In the genomic region with DNA sequence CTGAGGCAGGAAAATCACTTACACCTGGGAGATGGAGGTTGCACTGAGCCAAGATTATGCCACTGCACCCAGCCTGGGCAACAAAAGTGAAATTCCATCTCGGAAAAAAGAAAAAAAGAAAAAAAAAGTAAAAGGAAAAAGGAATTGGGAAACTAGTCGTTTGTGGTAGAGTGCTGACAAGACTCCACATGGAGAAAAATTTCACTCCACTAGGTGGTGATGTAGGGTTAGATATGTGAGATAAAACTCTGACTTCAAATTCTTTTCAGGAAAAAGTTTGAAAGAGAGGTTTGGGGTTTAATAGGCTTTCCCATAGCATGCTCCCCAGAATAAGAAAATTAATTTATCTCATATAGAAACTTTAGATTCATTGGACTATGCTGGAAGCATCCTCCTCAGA, we compare ENCODE assay signal across 13 cellular contexts. TPM values are rescaled to one million over a fixed set of nuclear protein-coding genes. Genes with fewer than 3 reads are reported as not detected.
DNase-seq lines count a peak whose midpoint lies in the region; ATAC-seq, FAIRE-seq and TF ChIP-seq lines count a peak whose summit lies in the region.
"Had no signal": no experiment of that assay in that cellular context is flagged by ENCODE, and none has a peak within 500 bp of the region (broad histone marks: within the 10 kb centered on the region; RNA-seq: fewer than 3 reads in every experiment).

No MANE protein-coding gene starts in this region.

- H3K9ac ChIP-seq in mesendoderm (ENCODE audit: low read length), result no peak overlapping the region

- ATAC-seq in left lobe of liver, result peak; percentile 71
- no peak for ATAC-seq in GM19351 (IDR thresholded peaks at IDR 0.05; ENCODE audit: unreplicated experiment)
- ATAC-seq: esophagus mucosa; stimulated activated effector memory CD8-positive, alpha-beta T cell treated with anti-CD3 and anti-CD28 coated beads, Interleukin-12 subunit alpha, Interleukin-12 subunit beta, amount 100 ng/mL, for 72 hours had no signal

- H3K4ac ChIP-seq in mesendoderm (ENCODE audit: low read depth, low read length), result no peak overlapping the region

- H2BK5ac ChIP-seq in mesendoderm (ENCODE audit: low read length), result no peak overlapping the region

- CTCF ChIA-PET in BJ (lab: Yijun Ruan, JAX), result interaction anchor here (0.6 kb wide), 1 partner anchor 17 kb away, joined by 3 read pairs; no protein-coding TSS in a partner anchor

- no peak overlapping the region for H3K4me2 ChIP-seq in mesendoderm (ENCODE audit: low read length)

- no peak overlapping the region for H3K23ac ChIP-seq in mesendoderm (ENCODE audit: low read length)

- H3K4me1 ChIP-seq in mesendoderm (ENCODE audit: control insufficient read depth, low read depth, low read length), result no peaks in the 10 kb centered on the region
- H3K4me1 ChIP-seq: Caco-2 had no signal

- TF ChIP-seq CTCF in BJ (IDR thresholded peaks at IDR 0.05; ENCODE audit: insufficient read depth, low read depth, low read length) (peak; percentile 42; the same call in 1 of the 2 replicates), cardiac fibroblast (IDR thresholded peaks at IDR 0.05; ENCODE audit: low read depth, low read length) (peak; percentile 34)

- WGBS in mesendoderm (ENCODE audit: extremely low coverage, insufficient coverage, low lambda C conversion rate), result no CpG with 5 or more reads among the region's 2 CpGs

- no peak overlapping the region for H3K18ac ChIP-seq in mesendoderm (ENCODE audit: low read length)

- no peak overlapping the region for H4K5ac ChIP-seq in mesendoderm (ENCODE audit: low read length)

- H3K36me3 ChIP-seq in BJ (ENCODE audit: control insufficient read depth, insufficient read depth, low read length), result no peaks in the 10 kb centered on the region
- no peaks in the 10 kb centered on the region for H3K36me3 ChIP-seq in mesendoderm (ENCODE audit: control insufficient read depth, insufficient read depth, low read length)

- no peak overlapping the region for H4K8ac ChIP-seq in mesendoderm (ENCODE audit: low read depth, low read length)

- H3K56ac ChIP-seq in mesendoderm (ENCODE audit: low read length), result no peak overlapping the region

- H3K4me3 ChIP-seq in BJ (ENCODE audit: low read depth, low read length), result no peak overlapping the region
- no peak overlapping the region for H3K4me3 ChIP-seq in cardiac fibroblast (replicated peaks in 1 of 2; ENCODE audit: low read depth in 2 of 2, low read length in 2 of 2)
- no peak overlapping the region for H3K4me3 ChIP-seq in mesendoderm (ENCODE audit: low read length)
- H3K4me3 ChIP-seq: SK-N-MC had no signal

- H2AK5ac ChIP-seq in mesendoderm (ENCODE audit: low read length), result no peak overlapping the region

- no peak overlapping the region for H2BK120ac ChIP-seq in mesendoderm (ENCODE audit: low read depth, low read length)

- no peaks in the 10 kb centered on the region for H3K27me3 ChIP-seq in BJ (ENCODE audit: control insufficient read depth, insufficient read depth, low read length)
- H3K27me3 ChIP-seq in mesendoderm (ENCODE audit: insufficient read depth, low read length, poor library complexity), result no peaks in the 10 kb centered on the region

- peak; percentile 86 for FAIRE-seq in GM18507 (lab: Jason Lieb, UNC)

- no peaks in the 10 kb centered on the region for H3K79me2 ChIP-seq in mesendoderm (ENCODE audit: control insufficient read depth, insufficient read depth, low read length)

- no peaks in the 10 kb centered on the region for H3K79me1 ChIP-seq in mesendoderm (ENCODE audit: low read length)

- POLR2A ChIA-PET in BJ (lab: Charles Lee), result no interaction called here

- no peak overlapping the region for H3K27ac ChIP-seq in mesendoderm (ENCODE audit: low read depth, low read length)
- H3K27ac ChIP-seq: SK-N-MC had no signal

- no peak overlapping the region for H2BK15ac ChIP-seq in mesendoderm (replicated peaks; ENCODE audit: low read depth)

- no peak for DNase-seq in BJ (ENCODE audit: low read depth)
- DNase-seq in GM18507 (ENCODE audit: extremely low spot score, insufficient read length, low read depth), result no peak
- DNase-seq in cardiac fibroblast (ENCODE audit: low read depth in 2 of 2), result peak; percentile 61 to 65
- DNase-seq in left lobe of liver (ENCODE audit: low spot score), result no peak
- no peak for DNase-seq in cerebellar nuclear complex (lab: John Stamatoyannopoulos, UW)
- DNase-seq in OCI-M2 (lab: John Stamatoyannopoulos, UW; ENCODE audit: unreplicated experiment), result no peak
- DNase-seq in mesendoderm, result no peak
- DNase-seq: Caco-2, NCI-H526 had no signal

RNA-seq across cellular contexts. Expression of a gene that starts 16.9 kb away (rescaled TPM):
- polyA plus RNA-seq in BJ (2011; rRNA removed), result 4.8 and 13.6 TPM in 2 replicates
- 1.2 and 2.7 TPM in 2 replicates for polyA minus RNA-seq in BJ (2011; rRNA and poly(A)+ RNA removed)
- 14.6 TPM for total RNA-seq in left lobe of liver
- polyA plus RNA-seq in mesendoderm (2013, experiment 1 of 2), result 47.7 TPM
- 47.8 TPM for polyA plus RNA-seq in mesendoderm (2013, experiment 2 of 2)
- total RNA-seq: Caco-2, esophagus mucosa had no signal

Comparison
In these comparisons a context has a peak if more than half of its experiments do, and no peak if none do; other contexts are left out.
1. DNase-seq: peak in cardiac fibroblast (2 of 2); none in BJ (single experiment), GM18507 (single experiment), left lobe of liver (single experiment), cerebellar nuclear complex (0 of 2), OCI-M2 (single experiment) and mesendoderm (single experiment).